Comparison of ENCODE assay signal across 17 cellular contexts in genomic region chr5:53019320-53019719, GRCh38. TPM values are rescaled to one million over a fixed set of nuclear protein-coding genes. Genes with fewer than 3 reads are reported as not detected.
DNase-seq lines count a peak whose midpoint lies in the region; FAIRE-seq and TF ChIP-seq lines count a peak whose summit lies in the region.
"Had no signal": no experiment of that assay in that cellular context is flagged by ENCODE, and none has a peak within 500 bp of the region (broad histone marks: within the 10 kb centered on the region; RNA-seq: fewer than 3 reads in every experiment).

No MANE protein-coding gene starts in this region.

- FAIRE-seq in H54 (lab: Jason Lieb, UNC) (peak; percentile 88), urothelium cell line (lab: Jason Lieb, UNC) (peak; percentile 90)
- FAIRE-seq: GM18507 had no signal

- peak; percentile 38 for DNase-seq in H54 (ENCODE audit: insufficient read length, low spot score)
- peak; percentile 16 for DNase-seq in SK-MEL-5 (ENCODE audit: low read depth, low spot score)
- DNase-seq in fibroblast of gingiva (ENCODE audit: low read depth) = peak; percentile 20
- DNase-seq in urothelium cell line (ENCODE audit: low spot score) = peak; percentile 76
- no peak for DNase-seq in NCI-H510A treated with DMSO at 0.1 percent for 48 hours (lab: John Stamatoyannopoulos, UW)
- no peak for DNase-seq in effector CD8-positive, alpha-beta T cell (lab: John Stamatoyannopoulos, UW)
- no peak for DNase-seq in T-helper 1 cell
- DNase-seq: activated CD4-positive, alpha-beta T cell treated with anti-CD3 and anti-CD28 coated beads, Interleukin-2, amount 50 U/mL, for 48 hours; cortex of kidney; DMS79; mucosa of descending colon; NCI-H1105 treated with DMSO at 0.1 percent for 48 hours; NCI-H774; psoas muscle; stimulated activated CD4-positive, alpha-beta T cell treated with anti-CD3 and anti-CD28 coated beads, Interleukin-4, amount 100 ng/mL, for 24 hours; stomach had no signal

- TF ChIP-seq POLR2A in H54 (IDR thresholded peaks at IDR 0.05; ENCODE audit: low read depth, low read length) = no peak

- in situ Hi-C loops in SK-MEL-5 (cut with HindIII; ENCODE audit: low pct_unique_long_range_greater_than_20kb, low sequenced_read_pairs) = no loop called here

RNA-seq across cellular contexts. Expression of gene ITGA2, which starts 30.2 kb away (rescaled TPM):
- 7.0 and 8.4 TPM in 2 replicates for total RNA-seq in SK-MEL-5 (2014; rRNA removed; shearing (Covaris generic))
- polyA plus RNA-seq in SK-MEL-5 (2015; cell fraction: cytosol; rRNA removed) = 5.5 and 9.5 TPM in 2 replicates
- polyA plus RNA-seq in SK-MEL-5 (2015; cell fraction: nucleus; rRNA removed) = 2.7 and 3.1 TPM in 2 replicates

Comparison
In these comparisons a context has a peak if more than half of its experiments do, and no peak if none do; other contexts are left out.
1. DNase-seq: peak in H54 (single experiment), SK-MEL-5 (single experiment), fibroblast of gingiva (single experiment) and urothelium cell line (single experiment); none in NCI-H510A treated with DMSO at 0.1 percent for 48 hours (single experiment), effector CD8-positive, alpha-beta T cell (single experiment) and T-helper 1 cell (0 of 5).